In the genomic region with DNA sequence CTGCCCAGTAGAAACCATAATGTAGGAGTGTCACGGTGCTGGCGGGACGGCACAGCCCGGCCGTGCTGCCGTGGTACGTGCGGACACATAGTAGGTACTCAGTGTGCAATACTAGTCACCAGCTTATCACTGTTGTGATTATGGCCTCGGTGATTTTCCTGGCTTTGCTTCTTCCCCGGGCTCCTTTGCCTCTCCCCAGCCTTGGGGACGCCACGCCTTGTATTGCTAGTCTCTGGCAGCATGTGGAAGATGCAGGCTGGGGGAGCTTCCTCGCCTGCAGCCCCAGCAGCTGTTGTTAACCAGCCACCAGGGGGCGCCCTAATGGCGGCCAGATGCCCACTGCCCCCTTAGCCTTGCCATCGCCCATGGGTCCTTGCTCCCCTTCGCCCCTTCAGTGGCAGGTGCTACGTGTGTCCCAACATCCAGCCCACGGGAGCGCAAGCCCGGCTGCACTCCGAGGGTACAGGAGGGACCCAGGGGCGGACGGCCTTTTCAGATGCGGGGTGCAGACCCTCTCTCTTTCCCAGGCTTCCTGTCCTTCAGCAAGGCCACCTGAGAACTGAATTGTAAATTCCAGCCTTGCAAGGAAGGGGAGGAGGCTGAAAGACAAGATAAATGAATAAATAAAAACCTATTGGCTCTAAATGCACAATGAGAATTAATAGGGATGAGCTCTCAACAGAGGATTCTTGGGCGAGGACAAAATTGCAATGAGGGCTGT, we compare ENCODE assay signal across 8 cellular contexts. TPM values are rescaled to one million over a fixed set of nuclear protein-coding genes. Genes with fewer than 3 reads are reported as not detected.
DNase-seq lines count a peak whose midpoint lies in the region; TF ChIP-seq lines count a peak whose summit lies in the region.

No MANE protein-coding gene starts in this region.

- peak; percentile 98 for TF ChIP-seq CTCF in 22Rv1 (IDR thresholded peaks at IDR 0.05)
- TF ChIP-seq CTCF in GM12875 (IDR thresholded peaks at IDR 0.05; ENCODE audit: borderline replicate concordance, insufficient read depth, low read depth, low read length) = peak; percentile 89
- peak; percentile 70 to 90 (median 86) for TF ChIP-seq CTCF in testis (IDR thresholded peaks at IDR 0.05)

- H3K36me3 Mint-ChIP-seq in activated CD4-positive, alpha-beta memory T cell treated with anti-CD3 and anti-CD28 coated beads, Interleukin-2, amount 10 ng/mL, durations not matched to agents 7 days and 5 days (ENCODE audit: low read depth) = peaks cover 1% of the 10 kb centered on the region

- DNase-seq in NCI-H748 (lab: John Stamatoyannopoulos, UW; ENCODE audit: unreplicated experiment) = peak; percentile 69
- peak; percentile 55 for DNase-seq in activated CD4-positive, alpha-beta memory T cell treated with anti-CD3 and anti-CD28 coated beads, Interleukin-2, amount 10 ng/mL, durations not matched to agents 7 days and 5 days
- DNase-seq in effector CD8-positive, alpha-beta T cell (lab: John Stamatoyannopoulos, UW) = peak; percentile 23
- DNase-seq in mucosa of gallbladder (ENCODE audit: low spot score) = peak; percentile 30
- peak; percentile 82 for DNase-seq in testis
- no peak for DNase-seq in occipital lobe (lab: John Stamatoyannopoulos, UW)

- H3K36me3 ChIP-seq in testis (ENCODE audit: low read depth, missing control alignments) = no peaks in the 10 kb centered on the region

- no peaks in the 10 kb centered on the region for H3K27me3 ChIP-seq in testis

- intact Hi-C loops in testis (cut with DNase I; ENCODE audit: low total_unique reads) = no loop called here

- H3K27ac ChIP-seq in 22Rv1 (no peak overlapping the region), testis (no peak overlapping the region)

- CTCF ChIA-PET in activated CD4-positive, alpha-beta memory T cell treated with anti-CD3 and anti-CD28 coated beads, Interleukin-2, amount 10 ng/mL, durations not matched to agents 7 days and 5 days (lab: Charles Lee) = interaction anchor here (0.6 to 4.8 kb wide), 25 partner anchors 10 to 637 kb away, joined by 3 to 69 read pairs (median 3); no protein-coding TSS in a partner anchor

- H3K4me3 Mint-ChIP-seq in activated CD4-positive, alpha-beta memory T cell treated with anti-CD3 and anti-CD28 coated beads, Interleukin-2, amount 10 ng/mL, durations not matched to agents 7 days and 5 days = no peak overlapping the region

- peaks cover 4% of the 10 kb centered on the region for H3K4me1 Mint-ChIP-seq in activated CD4-positive, alpha-beta memory T cell treated with anti-CD3 and anti-CD28 coated beads, Interleukin-2, amount 10 ng/mL, durations not matched to agents 7 days and 5 days

- H3K9me3 Mint-ChIP-seq in activated CD4-positive, alpha-beta memory T cell treated with anti-CD3 and anti-CD28 coated beads, Interleukin-2, amount 10 ng/mL, durations not matched to agents 7 days and 5 days = no peaks in the 10 kb centered on the region

- peaks cover 19% of the 10 kb centered on the region for H3K4me1 ChIP-seq in testis

- H3K4me3 ChIP-seq in GM12875 (ENCODE audit: low read depth, low read length) (no peak overlapping the region), testis (no peak overlapping the region)

- no peaks in the 10 kb centered on the region for H3K9me3 ChIP-seq in testis

- TF ChIP-seq POLR2A in testis (IDR thresholded peaks at IDR 0.05) = no peak

- POLR2A ChIA-PET in activated CD4-positive, alpha-beta memory T cell treated with anti-CD3 and anti-CD28 coated beads, Interleukin-2, amount 10 ng/mL, durations not matched to agents 7 days and 5 days (lab: Charles Lee) = interaction anchor here (1.0 kb wide), 2 partner anchors 67 to 410 kb away, joined by 3 to 4 read pairs; no protein-coding TSS in a partner anchor

- peaks cover 35% of the 10 kb centered on the region for H3K27me3 Mint-ChIP-seq in activated CD4-positive, alpha-beta memory T cell treated with anti-CD3 and anti-CD28 coated beads, Interleukin-2, amount 10 ng/mL, durations not matched to agents 7 days and 5 days

- H3K27ac Mint-ChIP-seq in activated CD4-positive, alpha-beta memory T cell treated with anti-CD3 and anti-CD28 coated beads, Interleukin-2, amount 10 ng/mL, durations not matched to agents 7 days and 5 days = no peak overlapping the region

- WGBS in testis, 2 donors = 39 to 54% methylated on average over 26 of the region's 26 CpGs

RNA-seq across cellular contexts. Expression of gene NTNG2, which starts 8.0 kb away (rescaled TPM):
- total RNA-seq in activated CD4-positive, alpha-beta memory T cell treated with anti-CD3 and anti-CD28 coated beads, Interleukin-2, amount 10 ng/mL, durations not matched to agents 7 days and 5 days = 1 to 10 TPM; 5.9 to 7.3 TPM
- total RNA-seq in mucosa of gallbladder (3.5 TPM), testis (10 to 100 TPM; 23.7 to 29.0 TPM), occipital lobe (46.3 TPM)
- 3.3 TPM for polyA plus RNA-seq in testis (ENCODE audit: insufficient read depth, low read depth, low replicate concordance)
